ENCODE assay signal across 1 cellular context in genomic region chr3:53744351-53744750, GRCh38.
TF ChIP-seq lines count a peak whose summit lies in the region.

No MANE protein-coding gene starts in this region.

TF ChIP-seq in HepG2, 621 proteins besides CTCF, POLR2A, EP300 and RAD21 (continued from another document):
- no peak for TF ChIP-seq E2F2 (CRISPR knock-in tag; IDR thresholded peaks at IDR 0.05; ENCODE audit: borderline replicate concordance)
- no peak for TF ChIP-seq ZNF207 (IDR thresholded peaks at IDR 0.05; ENCODE audit: borderline replicate concordance)
- TF ChIP-seq ZNF317 (CRISPR knock-in tag; IDR thresholded peaks at IDR 0.05): no peak
- TF ChIP-seq ZNF747 (CRISPR knock-in tag; IDR thresholded peaks at IDR 0.05; ENCODE audit: borderline replicate concordance): no peak
- no peak for TF ChIP-seq NFIC (IDR thresholded peaks at IDR 0.05; ENCODE audit: low read length)
- no peak for TF ChIP-seq NFE2 (CRISPR knock-in tag; IDR thresholded peaks at IDR 0.05)
- no peak for TF ChIP-seq PATZ1 (CRISPR knock-in tag; IDR thresholded peaks at IDR 0.05)
- no peak for TF ChIP-seq ATF6 (CRISPR knock-in tag; conservative IDR thresholded peaks at IDR 0.05)
- TF ChIP-seq ZNF776 (CRISPR knock-in tag; IDR thresholded peaks at IDR 0.05): no peak
- no peak for TF ChIP-seq ZNF570 (CRISPR knock-in tag; IDR thresholded peaks at IDR 0.05; ENCODE audit: borderline replicate concordance)
- no peak for TF ChIP-seq ZNF460 (CRISPR knock-in tag; IDR thresholded peaks at IDR 0.05; ENCODE audit: borderline replicate concordance)
